ENCODE assay signal across 8 cellular contexts in the genomic region with DNA sequence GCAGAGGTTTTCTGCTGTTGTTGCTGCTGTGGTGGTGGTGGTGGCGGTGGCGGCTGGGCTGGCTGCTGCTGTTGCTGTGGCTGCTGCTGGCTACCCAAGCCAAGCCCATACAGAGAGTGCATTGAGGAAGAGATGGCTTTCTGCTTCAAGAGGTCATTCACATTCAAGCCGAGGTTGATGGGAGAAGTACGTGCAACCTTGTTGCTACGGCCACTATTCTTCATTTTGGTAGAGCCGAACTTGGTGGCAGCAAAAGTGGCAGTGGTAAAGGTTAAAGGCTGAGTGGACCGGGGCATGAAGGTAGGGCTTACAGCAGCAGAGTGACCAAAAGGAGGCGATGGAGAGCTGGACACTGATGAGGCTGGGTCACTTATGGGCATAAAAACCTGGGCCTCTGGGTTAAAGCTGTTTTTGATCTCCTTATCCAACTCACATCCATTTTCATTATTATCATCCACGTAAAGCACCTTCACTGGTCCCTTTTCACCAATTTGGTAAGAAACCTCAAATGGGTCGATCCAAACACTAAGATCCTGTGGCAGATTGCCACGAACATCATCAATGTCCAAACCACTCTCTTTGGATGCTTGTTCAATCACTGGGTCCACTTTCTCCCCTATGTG. TPM values are rescaled to one million over a fixed set of nuclear protein-coding genes. Genes with fewer than 3 reads are reported as not detected.
DNase-seq lines count a peak whose midpoint lies in the region; ATAC-seq and TF ChIP-seq lines count a peak whose summit lies in the region.

No MANE protein-coding gene starts in this region.

- peak; percentile 44 for DNase-seq in Caki2 (ENCODE audit: low read depth)
- no peak for DNase-seq in activated T-cell treated with anti-CD3 and anti-CD28 coated beads, Interleukin-2, amount 50 U/mL, for 24 hours
- peak; percentile 50 for DNase-seq in foreskin melanocyte
- no peak for DNase-seq in progenitor cell of endocrine pancreas (ENCODE audit: low spot score, unreplicated experiment)
- DNase-seq in dedifferentiated amniotic fluid mesenchymal stem cell (ENCODE audit: extremely low spot score) = no peak

- H3K36me3 Mint-ChIP-seq in IgD-negative memory B cell = peaks cover 2% of the 10 kb centered on the region
- peaks cover 41% of the 10 kb centered on the region for H3K36me3 Mint-ChIP-seq in activated T-cell treated with anti-CD3 and anti-CD28 coated beads, Interleukin-2, amount 50 U/mL, for 24 hours (ENCODE audit: low read depth)
- peaks cover 14% of the 10 kb centered on the region for H3K36me3 Mint-ChIP-seq in progenitor cell of endocrine pancreas (ENCODE audit: insufficient read depth)

- H3K27ac Mint-ChIP-seq in IgD-negative memory B cell = peak overlapping the region in 2 of 3 donors; percentile 47 to 71
- peak overlapping the region; percentile 71 for H3K27ac Mint-ChIP-seq in activated T-cell treated with anti-CD3 and anti-CD28 coated beads, Interleukin-2, amount 50 U/mL, for 24 hours
- H3K27ac Mint-ChIP-seq in progenitor cell of endocrine pancreas = peak overlapping the region; percentile 85

- in situ Hi-C loops in Caki2 (cut with HindIII; ENCODE audit: low pct_unique_long_range_greater_than_20kb, low sequenced_read_pairs) = loop anchor here (10.0 kb wide), 1 partner anchor 101 kb away; no protein-coding TSS in a partner anchor

- H3K27me3 Mint-ChIP-seq in IgD-negative memory B cell = no peaks in the 10 kb centered on the region
- no peaks in the 10 kb centered on the region for H3K27me3 Mint-ChIP-seq in activated T-cell treated with anti-CD3 and anti-CD28 coated beads, Interleukin-2, amount 50 U/mL, for 24 hours
- no peaks in the 10 kb centered on the region for H3K27me3 Mint-ChIP-seq in progenitor cell of endocrine pancreas

- no peaks in the 10 kb centered on the region for H3K9me3 Mint-ChIP-seq in IgD-negative memory B cell
- H3K9me3 Mint-ChIP-seq in activated T-cell treated with anti-CD3 and anti-CD28 coated beads, Interleukin-2, amount 50 U/mL, for 24 hours = no peaks in the 10 kb centered on the region
- H3K9me3 Mint-ChIP-seq in progenitor cell of endocrine pancreas (ENCODE audit: low read depth) = no peaks in the 10 kb centered on the region

- H3K4me1 Mint-ChIP-seq in IgD-negative memory B cell (peaks cover 24 to 25% (median 25%) of the 10 kb centered on the region in 3 donors), progenitor cell of endocrine pancreas (ENCODE audit: low read depth) (peaks cover 32% of the 10 kb centered on the region)
- peaks cover 42% of the 10 kb centered on the region for H3K4me1 Mint-ChIP-seq in activated T-cell treated with anti-CD3 and anti-CD28 coated beads, Interleukin-2, amount 50 U/mL, for 24 hours (ENCODE audit: low read depth)

- TF ChIP-seq CTCF in progenitor cell of endocrine pancreas (IDR thresholded peaks at IDR 0.05; ENCODE audit: unreplicated experiment) = peak; percentile 66

- ATAC-seq in GM18505 (IDR thresholded peaks at IDR 0.05; ENCODE audit: unreplicated experiment) = no peak
- no peak for ATAC-seq in HG03025 (IDR thresholded peaks at IDR 0.05; ENCODE audit: low FRiP score, unreplicated experiment)

- no peak for TF ChIP-seq POLR2A in GM18505 (IDR thresholded peaks at IDR 0.05; ENCODE audit: borderline replicate concordance, extremely low read depth, insufficient read depth, insufficient read length)

- peak overlapping the region in 2 of 4 donors; percentile 47 to 92 for H3K4me3 Mint-ChIP-seq in IgD-negative memory B cell
- peak overlapping the region; percentile 94 for H3K4me3 Mint-ChIP-seq in activated T-cell treated with anti-CD3 and anti-CD28 coated beads, Interleukin-2, amount 50 U/mL, for 24 hours
- peak overlapping the region; percentile 93 for H3K4me3 Mint-ChIP-seq in progenitor cell of endocrine pancreas (ENCODE audit: low read depth)

RNA-seq across cellular contexts. Expression of gene TOB1, which starts 2.8 kb away (rescaled TPM):
- 11.8 and 15.6 TPM in 2 replicates for total RNA-seq in Caki2 (2014; rRNA removed; shearing (Covaris generic); ENCODE audit: low replicate concordance)
- 8.2 TPM for polyA plus RNA-seq in IgD-negative memory B cell
- 41.0 and 43.9 TPM in 2 replicates for total RNA-seq in progenitor cell of endocrine pancreas

RNA-seq across cellular contexts. Expression of gene WFIKKN2, which starts 27.9 kb away (rescaled TPM):
- total RNA-seq in Caki2 (2014; rRNA removed; shearing (Covaris generic); ENCODE audit: low replicate concordance) = not detected in 2 replicates
- polyA plus RNA-seq in IgD-negative memory B cell = not detected
- not detected in 2 replicates for total RNA-seq in progenitor cell of endocrine pancreas

Comparison
In these comparisons a context has a peak if more than half of its experiments do, and no peak if none do; other contexts are left out.
1. DNase-seq: peak in Caki2 (single experiment) and foreskin melanocyte (single experiment); none in activated T-cell treated with anti-CD3 and anti-CD28 coated beads, Interleukin-2, amount 50 U/mL, for 24 hours (single experiment), progenitor cell of endocrine pancreas (single experiment) and dedifferentiated amniotic fluid mesenchymal stem cell (single experiment).
2. Peak in every context shown above with its lines, with median percentiles within 50 percentile points of each other: H3K27ac Mint-ChIP-seq.